ENCODE assay signal across 32 cellular contexts in the genomic region with DNA sequence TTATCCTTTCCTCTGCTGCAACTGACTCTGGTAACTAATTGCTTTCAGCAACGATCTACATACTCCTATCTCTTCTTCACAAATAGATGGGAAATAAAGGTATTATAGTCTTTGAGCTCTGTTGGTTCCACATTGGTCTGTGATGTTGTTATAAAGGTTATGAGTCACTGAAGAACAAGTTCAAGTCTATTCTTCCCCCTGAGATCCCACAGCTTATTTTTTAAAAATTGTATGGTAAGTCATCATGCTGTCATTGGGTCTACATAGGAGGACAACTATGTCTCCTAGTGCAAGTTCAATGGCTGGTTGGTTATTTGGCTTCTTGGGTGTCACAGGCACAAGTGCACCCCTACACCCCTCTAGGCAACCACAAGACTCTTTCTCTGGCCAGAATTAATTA. TPM values are rescaled to one million over a fixed set of nuclear protein-coding genes. Genes with fewer than 3 reads are reported as not detected.
"Had no signal": no experiment of that assay in that cellular context is flagged by ENCODE, and none has a peak within 500 bp of the region (broad histone marks: within the 10 kb centered on the region; RNA-seq: fewer than 3 reads in every experiment).

No MANE protein-coding gene starts in this region.

- H3K4me3 ChIP-seq: esophagus muscularis mucosa, heart right ventricle, spleen, tibial nerve, uterus had no signal

- H3K27ac ChIP-seq: esophagus muscularis mucosa, heart right ventricle, spleen, tibial nerve, uterus had no signal

- H3K4me1 ChIP-seq: esophagus muscularis mucosa, heart right ventricle, spleen, tibial nerve, uterus had no signal

- H3K9me3 ChIP-seq: esophagus muscularis mucosa, heart right ventricle, spleen, tibial nerve, uterus had no signal

- DNase-seq: activated CD4-positive, alpha-beta memory T cell treated with anti-CD3 and anti-CD28 coated beads for 36 hours; activated CD4-positive, alpha-beta T cell treated with anti-CD3 and anti-CD28 coated beads, Interleukin-2, amount 10 ng/mL, durations not matched to agents 24 days and 14 days; activated CD4-positive, CD25-positive, alpha-beta regulatory T cell treated with anti-CD3 and anti-CD28 coated beads, Interleukin-2, amount 50 U/mL, for 72 hours; activated CD8-positive, alpha-beta memory T cell treated with anti-CD3 and anti-CD28 coated beads, Interleukin-2, amount 50 U/mL, for 4 hours; activated effector memory CD4-positive, alpha-beta T cell treated with anti-CD3 and anti-CD28 coated beads, Interleukin-2, amount 50 U/mL, for 16 hours; activated naive CD4-positive, alpha-beta T cell treated with anti-CD3 and anti-CD28 coated beads for 36 hours; activated naive CD8-positive, alpha-beta T cell treated with anti-CD3 and anti-CD28 coated beads, Interleukin-2, amount 10 ng/mL, durations not matched to agents 7 days and 5 days; activated T-cell treated with anti-CD3 and anti-CD28 coated beads, Interleukin-2, amount 50 U/mL, for 1 hour; amniotic stem cell; endodermal cell; foreskin melanocyte; heart right ventricle; islet precursor cell; left cardiac atrium; mesendoderm; posterior cingulate gyrus; right cardiac atrium; spleen; stimulated activated naive CD4-positive, alpha-beta T cell treated with Interleukin-2 at 50 U/mL for 16 hours; T-helper 9 cell; uterus had no signal

- H3K27me3 ChIP-seq: esophagus muscularis mucosa, tibial nerve, uterus had no signal

- ATAC-seq: heart right ventricle; left cardiac atrium; natural killer cell treated with Interleukin-12 subunit alpha and Interleukin-12 subunit beta and Interleukin-15 and Interleukin-18, amount 100 ng/mL, for 72 hours; right cardiac atrium had no signal

- H3K36me3 ChIP-seq: esophagus muscularis mucosa, heart right ventricle, spleen, tibial nerve, uterus had no signal

RNA-seq across cellular contexts. Expression of gene PTCSC3, which starts 49.6 kb away (rescaled TPM):
- total RNA-seq: activated CD4-positive, alpha-beta memory T cell treated with anti-CD3 and anti-CD28 coated beads for 36 hours; activated CD4-positive, alpha-beta T cell treated with anti-CD3 and anti-CD28 coated beads, Interleukin-2, amount 10 ng/mL, durations not matched to agents 24 days and 14 days; activated CD8-positive, alpha-beta memory T cell treated with anti-CD3 and anti-CD28 coated beads for 36 hours; activated naive CD4-positive, alpha-beta T cell treated with anti-CD3 and anti-CD28 coated beads for 36 hours; activated naive CD8-positive, alpha-beta T cell treated with anti-CD3 and anti-CD28 coated beads, Interleukin-2, amount 10 ng/mL, durations not matched to agents 7 days and 5 days; activated T-helper 1 cell treated with anti-CD3 and anti-CD28 coated beads, Interleukin-12 subunit alpha, Interleukin-12 subunit beta, Interleukin-2, Interleukin-4 antibody, amounts not matched to agents 30 ng/mL and 10 ng/mL and 1 ng/mL, durations not matched to agents 14 hours and 24 hours and 36 hours; endodermal cell; esophagus muscularis mucosa; glomerular endothelial cell; heart right ventricle; left cardiac atrium; liver; mononuclear cell; natural killer cell treated with Interleukin-12 subunit alpha and Interleukin-12 subunit beta and Interleukin-15 and Interleukin-18, amount 100 ng/mL, for 72 hours; osteoblast; right cardiac atrium; spleen; T-helper 1 cell treated with Interleukin-12 subunit alpha and Interleukin-12 subunit beta and Interleukin-4 antibody, amounts not matched to agents 30 ng/mL and 1 ng/mL, for 36 hours; temporal lobe; tibial nerve; uterus had no signal
- polyA plus RNA-seq: heart right ventricle, liver, right cardiac atrium, spleen had no signal
